Comparison of ENCODE assay signal across 8 cellular contexts in the genomic region with DNA sequence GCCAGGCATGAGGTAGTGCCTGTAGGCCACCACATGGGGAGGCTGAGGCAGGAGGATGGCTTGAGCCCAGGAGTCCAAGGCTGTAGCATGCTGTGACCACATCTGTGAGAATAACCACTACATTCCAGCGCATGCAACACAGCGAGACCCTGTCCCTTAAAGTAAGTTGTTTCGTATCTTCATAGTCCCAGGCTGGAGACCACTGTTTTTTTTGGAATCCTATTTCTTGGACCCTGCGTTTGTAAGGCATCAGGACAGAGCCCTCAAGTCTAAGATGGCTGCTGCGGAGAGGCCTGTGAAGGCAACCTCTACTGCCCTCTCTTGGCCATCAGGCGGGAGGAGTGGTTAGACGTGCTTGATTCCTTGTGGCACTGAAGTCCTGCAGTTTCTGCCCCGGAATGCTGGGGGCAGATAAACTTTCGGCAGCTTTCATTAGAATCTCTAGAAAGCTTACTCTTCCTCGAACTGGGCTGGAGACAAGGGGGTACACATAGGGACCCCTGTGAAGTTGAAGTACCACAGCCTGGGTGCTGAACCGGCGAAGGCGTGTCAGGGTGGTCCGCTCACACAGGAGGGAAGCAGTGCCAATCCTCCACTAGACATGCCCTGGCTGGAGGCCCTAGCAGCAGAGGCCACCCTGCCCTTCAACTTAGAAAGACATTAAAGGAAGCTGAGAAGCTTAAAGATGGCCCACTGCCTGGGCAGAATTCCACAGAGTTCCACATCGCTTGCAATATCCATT. TPM values are rescaled to one million over a fixed set of nuclear protein-coding genes. Genes with fewer than 3 reads are reported as not detected.
DNase-seq lines count a peak whose midpoint lies in the region; ATAC-seq and TF ChIP-seq lines count a peak whose summit lies in the region.

No MANE protein-coding gene starts in this region.

- CTCF ChIA-PET in SK-N-SH (lab: Yijun Ruan, JAX): interaction anchor here (0.8 to 1.9 kb wide), 7 partner anchors 23 to 133 kb away, joined by 3 to 5 read pairs (median 4); a partner anchor contains a TSS

- H3K36me3 ChIP-seq in SK-N-SH (replicated peaks in 1 of 2; ENCODE audit: control insufficient read depth in 1 of 2, insufficient read depth in 2 of 2, low read length in 1 of 2) (no peaks in the 10 kb centered on the region), neural progenitor cell (no peaks in the 10 kb centered on the region)

- H3K9ac ChIP-seq in SK-N-SH: no peak overlapping the region
- H3K9ac ChIP-seq in neural progenitor cell: no peak overlapping the region

- ATAC-seq in GM21786 (IDR thresholded peaks at IDR 0.05; ENCODE audit: unreplicated experiment) (no peak), HG02588 (IDR thresholded peaks at IDR 0.05; ENCODE audit: unreplicated experiment) (no peak), GM18867 (IDR thresholded peaks at IDR 0.05; ENCODE audit: unreplicated experiment) (no peak)

- TF ChIP-seq CTCF in SK-N-SH (IDR thresholded peaks at IDR 0.05) (peak; percentile 65), neural progenitor cell (IDR thresholded peaks at IDR 0.05) (peak; percentile 70)

- H3K27me3 ChIP-seq in SK-N-SH (ENCODE audit: insufficient read depth): no peaks in the 10 kb centered on the region
- no peaks in the 10 kb centered on the region for H3K27me3 ChIP-seq in neural progenitor cell

- peaks cover 6% of the 10 kb centered on the region for H3K36me3 Mint-ChIP-seq in neural progenitor cell

- no peak overlapping the region; a peak in 1 of 4 replicates for H3K4me3 ChIP-seq in SK-N-SH (ENCODE audit: low read depth in 2 of 2, low read length in 1 of 2)
- H3K4me3 ChIP-seq in neural progenitor cell: no peak overlapping the region

- no peak for TF ChIP-seq EP300 in SK-N-SH (IDR thresholded peaks at IDR 0.05; ENCODE audit: borderline replicate concordance in 1 of 2, low read depth in 1 of 2, low read length in 1 of 2)

- no peaks in the 10 kb centered on the region for H3F3A ChIP-seq in SK-N-SH (replicated peaks; ENCODE audit: insufficient read depth)
- H3F3A ChIP-seq in neural progenitor cell (ENCODE audit: low read depth): peaks cover 10% of the 10 kb centered on the region

- TF ChIP-seq RAD21 in SK-N-SH (IDR thresholded peaks at IDR 0.05; ENCODE audit: low read length): peak; percentile 71

- no peaks in the 10 kb centered on the region for H3K4me1 Mint-ChIP-seq in neural progenitor cell

- no peaks in the 10 kb centered on the region for H3K9me3 Mint-ChIP-seq in neural progenitor cell

- no peak overlapping the region for H3K27ac Mint-ChIP-seq in neural progenitor cell

- H4K20me1 ChIP-seq in SK-N-SH (ENCODE audit: insufficient read depth) (no peaks in the 10 kb centered on the region), neural progenitor cell (ENCODE audit: low read depth) (no peaks in the 10 kb centered on the region)

- 73% methylated on average over 15 of the region's 15 CpGs for WGBS in SK-N-SH (ENCODE audit: low lambda C conversion rate)

- H3K9me3 ChIP-seq in SK-N-SH (no peaks in the 10 kb centered on the region), neural progenitor cell (ENCODE audit: low read depth) (no peaks in the 10 kb centered on the region)

- H3K4me2 ChIP-seq in SK-N-SH (no peak overlapping the region), neural progenitor cell (no peak overlapping the region)

- H2AFZ ChIP-seq in SK-N-SH (ENCODE audit: low read depth) (peak overlapping the region; percentile 76; the same call in 1 of the 2 replicates), neural progenitor cell (replicated peaks) (no peak overlapping the region)

- no peak overlapping the region for H3K4me3 Mint-ChIP-seq in neural progenitor cell

- H3K4me1 ChIP-seq in SK-N-SH (ENCODE audit: control insufficient read depth in 1 of 2, insufficient read depth in 2 of 2, low read depth in 1 of 2, low read length in 1 of 2): no peaks in the 10 kb centered on the region
- H3K4me1 ChIP-seq in neural progenitor cell: no peaks in the 10 kb centered on the region

- no peaks in the 10 kb centered on the region for H3K9me2 ChIP-seq in SK-N-SH

- H3K27ac ChIP-seq in SK-N-SH (ENCODE audit: low read depth in 2 of 2, low read length in 1 of 2) (no peak overlapping the region), neural progenitor cell (no peak overlapping the region)

- peaks cover 2% of the 10 kb centered on the region for H3K27me3 Mint-ChIP-seq in neural progenitor cell (ENCODE audit: insufficient read depth, low read depth)

- POLR2A ChIA-PET in SK-N-SH (lab: Yijun Ruan, JAX): interaction anchor here (1.6 kb wide), 1 partner anchor 41 kb away, joined by 3 read pairs; a partner anchor contains a TSS

- no peaks in the 10 kb centered on the region for H3K79me2 ChIP-seq in SK-N-SH (ENCODE audit: insufficient read depth)
- peaks cover 3% of the 10 kb centered on the region for H3K79me2 ChIP-seq in neural progenitor cell (ENCODE audit: low read depth)

- peak; percentile 45 for DNase-seq in DMS114 treated with DMSO at 0.1 percent for 48 hours (lab: John Stamatoyannopoulos, UW; ENCODE audit: unreplicated experiment)
- peak; percentile 44 for DNase-seq in HK-2 (ENCODE audit: unreplicated experiment)
- DNase-seq in SK-N-SH: peak; percentile 67
- peak; percentile 69 for DNase-seq in ecto neural progenitor cell (ENCODE audit: low spot score)
- DNase-seq in neural progenitor cell (ENCODE audit: low spot score): peak; percentile 82

TF ChIP-seq in SK-N-SH, 30 proteins besides CTCF, POLR2A, EP300 and RAD21:
- TF ChIP-seq SMC3 (IDR thresholded peaks at IDR 0.05; ENCODE audit: low read depth, low read length) (peak; percentile 38; the same call in 1 of the 2 replicates), FOXJ3 (CRISPR knock-in tag; IDR thresholded peaks at IDR 0.05) (no peak), YY1 (IDR thresholded peaks at IDR 0.05; ENCODE audit: low read depth) (peak; percentile 85)

RNA-seq across cellular contexts. Expression of a gene that starts 36.6 kb away (rescaled TPM):
- polyA plus RNA-seq in SK-N-SH (2012; rRNA removed): 10.7 and 11.6 TPM in 2 replicates
- 14.0 and 14.1 TPM in 2 replicates for polyA plus RNA-seq in SK-N-SH (2012; cell fraction: cytosol; rRNA removed)
- 4.2 and 5.5 TPM in 2 replicates for polyA plus RNA-seq in SK-N-SH (2012; cell fraction: nucleus; rRNA removed)
- 3.8 and 5.8 TPM in 2 replicates for total RNA-seq in neural progenitor cell (ENCODE audit: low replicate concordance)

RNA-seq across cellular contexts. Expression of a gene that starts 41.6 kb away (rescaled TPM):
- 5.1 and 6.9 TPM in 2 replicates for polyA plus RNA-seq in SK-N-SH (2012; rRNA removed)
- 4.0 and 4.9 TPM in 2 replicates for polyA plus RNA-seq in SK-N-SH (2012; cell fraction: cytosol; rRNA removed)
- 6.8 and 8.3 TPM in 2 replicates for polyA plus RNA-seq in SK-N-SH (2012; cell fraction: nucleus; rRNA removed)
- 4.2 TPM in 1 of 2 replicates, not detected in the other for total RNA-seq in neural progenitor cell (ENCODE audit: low replicate concordance)

RNA-seq across cellular contexts. Expression of a gene that starts 44.1 kb away (rescaled TPM):
- 21.7 and 25.1 TPM in 2 replicates for polyA plus RNA-seq in SK-N-SH (2012; rRNA removed)
- 19.4 and 20.2 TPM in 2 replicates for polyA plus RNA-seq in SK-N-SH (2012; cell fraction: cytosol; rRNA removed)
- polyA plus RNA-seq in SK-N-SH (2012; cell fraction: nucleus; rRNA removed): 44.3 and 67.7 TPM in 2 replicates
- total RNA-seq in neural progenitor cell (ENCODE audit: low replicate concordance): 219 and 283 TPM in 2 replicates
